ENCODE assay signal across 2 cellular contexts in the genomic region with DNA sequence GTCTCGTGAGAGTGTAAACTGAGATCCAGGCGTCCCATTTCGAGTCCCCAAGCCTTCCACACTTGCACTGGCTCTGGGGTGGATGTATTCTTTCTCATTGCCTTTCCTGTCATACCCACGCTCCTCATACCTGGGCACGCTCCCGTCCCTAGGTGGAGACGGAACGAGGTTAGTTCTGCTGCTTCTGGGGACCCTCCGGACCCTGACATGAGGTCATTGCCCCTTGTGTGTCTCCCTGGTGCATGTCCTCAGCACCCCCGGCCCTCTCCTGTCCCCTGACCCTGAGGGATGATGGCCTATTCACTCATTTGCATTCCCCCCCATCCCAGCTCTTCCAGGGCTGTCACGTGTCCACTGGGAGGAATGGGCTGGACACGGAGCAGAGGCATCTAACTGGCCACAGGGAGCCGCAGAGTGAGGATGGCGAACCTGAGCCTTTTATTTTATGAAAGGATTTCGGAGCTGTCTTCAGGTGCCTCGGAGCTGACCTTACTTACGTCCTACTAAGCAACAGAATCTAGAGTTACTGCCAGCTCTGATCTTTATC.
A peak's percentile ranks its signal among the peaks of the same experiment; 100 is the strongest.
TF ChIP-seq lines count a peak whose summit lies in the region.

No MANE protein-coding gene starts in this region.

TF ChIP-seq in K562, 482 proteins besides CTCF, POLR2A, EP300 and RAD21:
- TF ChIP-seq, protein P1, sequence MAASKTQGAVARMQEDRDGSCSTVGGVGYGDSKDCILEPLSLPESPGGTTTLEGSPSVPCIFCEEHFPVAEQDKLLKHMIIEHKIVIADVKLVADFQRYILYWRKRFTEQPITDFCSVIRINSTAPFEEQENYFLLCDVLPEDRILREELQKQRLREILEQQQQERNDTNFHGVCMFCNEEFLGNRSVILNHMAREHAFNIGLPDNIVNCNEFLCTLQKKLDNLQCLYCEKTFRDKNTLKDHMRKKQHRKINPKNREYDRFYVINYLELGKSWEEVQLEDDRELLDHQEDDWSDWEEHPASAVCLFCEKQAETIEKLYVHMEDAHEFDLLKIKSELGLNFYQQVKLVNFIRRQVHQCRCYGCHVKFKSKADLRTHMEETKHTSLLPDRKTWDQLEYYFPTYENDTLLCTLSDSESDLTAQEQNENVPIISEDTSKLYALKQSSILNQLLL (CRISPR knock-in tag; IDR thresholded peaks at IDR 0.05; ENCODE audit: borderline replicate concordance), result no peak
- TF ChIP-seq KDM5B (IDR thresholded peaks at IDR 0.05; ENCODE audit: insufficient replicate concordance, low read depth, low read length) (no peak), ZNF146 (CRISPR knock-in tag; IDR thresholded peaks at IDR 0.05; ENCODE audit: unreplicated experiment) (no peak)
- TF ChIP-seq, protein P2, sequence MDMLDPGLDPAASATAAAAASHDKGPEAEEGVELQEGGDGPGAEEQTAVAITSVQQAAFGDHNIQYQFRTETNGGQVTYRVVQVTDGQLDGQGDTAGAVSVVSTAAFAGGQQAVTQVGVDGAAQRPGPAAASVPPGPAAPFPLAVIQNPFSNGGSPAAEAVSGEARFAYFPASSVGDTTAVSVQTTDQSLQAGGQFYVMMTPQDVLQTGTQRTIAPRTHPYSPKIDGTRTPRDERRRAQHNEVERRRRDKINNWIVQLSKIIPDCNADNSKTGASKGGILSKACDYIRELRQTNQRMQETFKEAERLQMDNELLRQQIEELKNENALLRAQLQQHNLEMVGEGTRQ (CRISPR knock-in tag; IDR thresholded peaks at IDR 0.05), result peak; percentile 73

TF ChIP-seq in SK-N-SH treated with all-trans-retinoic acid at 6 μM for 48 hours, 23 proteins besides CTCF, POLR2A, EP300 and RAD21:
- TF ChIP-seq OSR1 (CRISPR knock-in tag; IDR thresholded peaks at IDR 0.05), result no peak
- TF ChIP-seq, protein P3, sequence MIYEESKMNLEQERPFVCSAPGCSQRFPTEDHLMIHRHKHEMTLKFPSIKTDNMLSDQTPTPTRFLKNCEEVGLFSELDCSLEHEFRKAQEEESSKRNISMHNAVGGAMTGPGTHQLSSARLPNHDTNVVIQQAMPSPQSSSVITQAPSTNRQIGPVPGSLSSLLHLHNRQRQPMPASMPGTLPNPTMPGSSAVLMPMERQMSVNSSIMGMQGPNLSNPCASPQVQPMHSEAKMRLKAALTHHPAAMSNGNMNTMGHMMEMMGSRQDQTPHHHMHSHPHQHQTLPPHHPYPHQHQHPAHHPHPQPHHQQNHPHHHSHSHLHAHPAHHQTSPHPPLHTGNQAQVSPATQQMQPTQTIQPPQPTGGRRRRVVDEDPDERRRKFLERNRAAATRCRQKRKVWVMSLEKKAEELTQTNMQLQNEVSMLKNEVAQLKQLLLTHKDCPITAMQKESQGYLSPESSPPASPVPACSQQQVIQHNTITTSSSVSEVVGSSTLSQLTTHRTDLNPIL (CRISPR knock-in tag; IDR thresholded peaks at IDR 0.05; ENCODE audit: low read depth), result no peak
- TF ChIP-seq, protein P4, sequence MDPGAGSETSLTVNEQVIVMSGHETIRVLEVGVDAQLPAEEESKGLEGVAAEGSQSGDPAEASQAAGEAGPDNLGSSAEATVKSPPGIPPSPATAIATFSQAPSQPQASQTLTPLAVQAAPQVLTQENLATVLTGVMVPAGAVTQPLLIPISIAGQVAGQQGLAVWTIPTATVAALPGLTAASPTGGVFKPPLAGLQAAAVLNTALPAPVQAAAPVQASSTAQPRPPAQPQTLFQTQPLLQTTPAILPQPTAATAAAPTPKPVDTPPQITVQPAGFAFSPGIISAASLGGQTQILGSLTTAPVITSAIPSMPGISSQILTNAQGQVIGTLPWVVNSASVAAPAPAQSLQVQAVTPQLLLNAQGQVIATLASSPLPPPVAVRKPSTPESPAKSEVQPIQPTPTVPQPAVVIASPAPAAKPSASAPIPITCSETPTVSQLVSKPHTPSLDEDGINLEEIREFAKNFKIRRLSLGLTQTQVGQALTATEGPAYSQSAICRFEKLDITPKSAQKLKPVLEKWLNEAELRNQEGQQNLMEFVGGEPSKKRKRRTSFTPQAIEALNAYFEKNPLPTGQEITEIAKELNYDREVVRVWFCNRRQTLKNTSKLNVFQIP (CRISPR knock-in tag; IDR thresholded peaks at IDR 0.05; ENCODE audit: borderline replicate concordance, low read depth), result no peak
- TF ChIP-seq ZC3H10 (CRISPR knock-in tag; IDR thresholded peaks at IDR 0.05), result no peak
- TF ChIP-seq ZFP3 (CRISPR knock-in tag; IDR thresholded peaks at IDR 0.05), result no peak
- TF ChIP-seq, protein P5, sequence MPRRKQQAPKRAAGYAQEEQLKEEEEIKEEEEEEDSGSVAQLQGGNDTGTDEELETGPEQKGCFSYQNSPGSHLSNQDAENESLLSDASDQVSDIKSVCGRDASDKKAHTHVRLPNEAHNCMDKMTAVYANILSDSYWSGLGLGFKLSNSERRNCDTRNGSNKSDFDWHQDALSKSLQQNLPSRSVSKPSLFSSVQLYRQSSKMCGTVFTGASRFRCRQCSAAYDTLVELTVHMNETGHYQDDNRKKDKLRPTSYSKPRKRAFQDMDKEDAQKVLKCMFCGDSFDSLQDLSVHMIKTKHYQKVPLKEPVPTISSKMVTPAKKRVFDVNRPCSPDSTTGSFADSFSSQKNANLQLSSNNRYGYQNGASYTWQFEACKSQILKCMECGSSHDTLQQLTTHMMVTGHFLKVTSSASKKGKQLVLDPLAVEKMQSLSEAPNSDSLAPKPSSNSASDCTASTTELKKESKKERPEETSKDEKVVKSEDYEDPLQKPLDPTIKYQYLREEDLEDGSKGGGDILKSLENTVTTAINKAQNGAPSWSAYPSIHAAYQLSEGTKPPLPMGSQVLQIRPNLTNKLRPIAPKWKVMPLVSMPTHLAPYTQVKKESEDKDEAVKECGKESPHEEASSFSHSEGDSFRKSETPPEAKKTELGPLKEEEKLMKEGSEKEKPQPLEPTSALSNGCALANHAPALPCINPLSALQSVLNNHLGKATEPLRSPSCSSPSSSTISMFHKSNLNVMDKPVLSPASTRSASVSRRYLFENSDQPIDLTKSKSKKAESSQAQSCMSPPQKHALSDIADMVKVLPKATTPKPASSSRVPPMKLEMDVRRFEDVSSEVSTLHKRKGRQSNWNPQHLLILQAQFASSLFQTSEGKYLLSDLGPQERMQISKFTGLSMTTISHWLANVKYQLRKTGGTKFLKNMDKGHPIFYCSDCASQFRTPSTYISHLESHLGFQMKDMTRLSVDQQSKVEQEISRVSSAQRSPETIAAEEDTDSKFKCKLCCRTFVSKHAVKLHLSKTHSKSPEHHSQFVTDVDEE (CRISPR knock-in tag; IDR thresholded peaks at IDR 0.05), result no peak
- no peak for TF ChIP-seq ZNF8 (CRISPR knock-in tag; IDR thresholded peaks at IDR 0.05)
- TF ChIP-seq BACH2 (CRISPR knock-in tag; IDR thresholded peaks at IDR 0.05; ENCODE audit: borderline replicate concordance), result no peak
- TF ChIP-seq ARNTL (CRISPR knock-in tag; IDR thresholded peaks at IDR 0.05; ENCODE audit: borderline replicate concordance, low read depth), result no peak
- TF ChIP-seq, protein P6, sequence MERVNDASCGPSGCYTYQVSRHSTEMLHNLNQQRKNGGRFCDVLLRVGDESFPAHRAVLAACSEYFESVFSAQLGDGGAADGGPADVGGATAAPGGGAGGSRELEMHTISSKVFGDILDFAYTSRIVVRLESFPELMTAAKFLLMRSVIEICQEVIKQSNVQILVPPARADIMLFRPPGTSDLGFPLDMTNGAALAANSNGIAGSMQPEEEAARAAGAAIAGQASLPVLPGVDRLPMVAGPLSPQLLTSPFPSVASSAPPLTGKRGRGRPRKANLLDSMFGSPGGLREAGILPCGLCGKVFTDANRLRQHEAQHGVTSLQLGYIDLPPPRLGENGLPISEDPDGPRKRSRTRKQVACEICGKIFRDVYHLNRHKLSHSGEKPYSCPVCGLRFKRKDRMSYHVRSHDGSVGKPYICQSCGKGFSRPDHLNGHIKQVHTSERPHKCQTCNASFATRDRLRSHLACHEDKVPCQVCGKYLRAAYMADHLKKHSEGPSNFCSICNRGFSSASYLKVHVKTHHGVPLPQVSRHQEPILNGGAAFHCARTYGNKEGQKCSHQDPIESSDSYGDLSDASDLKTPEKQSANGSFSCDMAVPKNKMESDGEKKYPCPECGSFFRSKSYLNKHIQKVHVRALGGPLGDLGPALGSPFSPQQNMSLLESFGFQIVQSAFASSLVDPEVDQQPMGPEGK (CRISPR knock-in tag; IDR thresholded peaks at IDR 0.05; ENCODE audit: borderline replicate concordance), result no peak
- TF ChIP-seq ZNF70 (CRISPR knock-in tag; IDR thresholded peaks at IDR 0.05), result no peak
- TF ChIP-seq TOX (CRISPR knock-in tag; IDR thresholded peaks at IDR 0.05; ENCODE audit: borderline replicate concordance), result no peak
- no peak for TF ChIP-seq RARB (CRISPR knock-in tag; IDR thresholded peaks at IDR 0.05)
- no peak for TF ChIP-seq ZNF565 (CRISPR knock-in tag; conservative IDR thresholded peaks at IDR 0.05; ENCODE audit: low read depth)
- no peak for TF ChIP-seq PPARA (CRISPR knock-in tag; IDR thresholded peaks at IDR 0.05; ENCODE audit: borderline replicate concordance)
- TF ChIP-seq ZFP30 (CRISPR knock-in tag; IDR thresholded peaks at IDR 0.05), result no peak
- TF ChIP-seq GLIS3 (CRISPR knock-in tag; IDR thresholded peaks at IDR 0.05), result no peak
- no peak for TF ChIP-seq ISL1 (CRISPR knock-in tag; IDR thresholded peaks at IDR 0.05)
- TF ChIP-seq, protein P7, sequence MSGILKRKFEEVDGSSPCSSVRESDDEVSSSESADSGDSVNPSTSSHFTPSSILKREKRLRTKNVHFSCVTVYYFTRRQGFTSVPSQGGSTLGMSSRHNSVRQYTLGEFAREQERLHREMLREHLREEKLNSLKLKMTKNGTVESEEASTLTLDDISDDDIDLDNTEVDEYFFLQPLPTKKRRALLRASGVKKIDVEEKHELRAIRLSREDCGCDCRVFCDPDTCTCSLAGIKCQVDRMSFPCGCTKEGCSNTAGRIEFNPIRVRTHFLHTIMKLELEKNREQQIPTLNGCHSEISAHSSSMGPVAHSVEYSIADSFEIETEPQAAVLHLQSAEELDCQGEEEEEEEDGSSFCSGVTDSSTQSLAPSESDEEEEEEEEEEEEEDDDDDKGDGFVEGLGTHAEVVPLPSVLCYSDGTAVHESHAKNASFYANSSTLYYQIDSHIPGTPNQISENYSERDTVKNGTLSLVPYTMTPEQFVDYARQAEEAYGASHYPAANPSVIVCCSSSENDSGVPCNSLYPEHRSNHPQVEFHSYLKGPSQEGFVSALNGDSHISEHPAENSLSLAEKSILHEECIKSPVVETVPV (CRISPR knock-in tag; IDR thresholded peaks at IDR 0.05), result no peak
- no peak for TF ChIP-seq CSDC2 (CRISPR knock-in tag; IDR thresholded peaks at IDR 0.05)
